12 cellular contexts compared by ENCODE assay signal in the genomic region with DNA sequence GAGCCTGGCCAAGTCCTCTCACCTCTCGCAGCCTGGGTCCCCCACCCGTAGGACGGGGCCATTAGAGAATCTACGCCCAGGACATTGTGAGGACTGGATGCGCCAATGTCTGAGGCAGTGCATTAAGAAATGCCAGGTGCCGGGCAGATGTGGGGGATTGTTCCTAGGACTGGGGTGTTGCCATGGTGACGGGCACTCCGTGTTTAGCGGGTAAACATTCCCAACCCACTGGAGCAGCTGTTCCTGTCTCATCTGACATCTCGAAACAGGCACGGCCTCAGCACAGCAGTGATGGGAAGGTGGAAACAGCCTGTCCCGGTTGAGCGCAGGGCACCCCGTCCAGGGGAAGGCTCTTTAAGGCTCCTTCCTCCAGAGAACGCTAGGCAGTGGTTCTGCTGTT.
DNase-seq lines count a peak whose midpoint lies in the region; ATAC-seq and TF ChIP-seq lines count a peak whose summit lies in the region.
"Had no signal": no experiment of that assay in that cellular context is flagged by ENCODE, and none has a peak within 500 bp of the region (broad histone marks: within the 10 kb centered on the region; RNA-seq: fewer than 3 reads in every experiment).

No MANE protein-coding gene starts in this region.

- H3K27ac Mint-ChIP-seq in H9 (no peak overlapping the region; a peak in 1 of 7 replicates), glutamatergic neuron (ENCODE audit: unreplicated experiment) (no peak overlapping the region), T-helper 17 cell (no peak overlapping the region)
- H3K27ac Mint-ChIP-seq: activated CD4-positive, alpha-beta T cell treated with anti-CD3 and anti-CD28 coated beads for 36 hours; naive thymus-derived CD8-positive, alpha-beta T cell had no signal

- H3K4me3 Mint-ChIP-seq in H9, result no peak overlapping the region
- no peak overlapping the region for H3K4me3 Mint-ChIP-seq in glutamatergic neuron (ENCODE audit: unreplicated experiment)
- H3K4me3 Mint-ChIP-seq in T-helper 17 cell, result no peak overlapping the region
- H3K4me3 Mint-ChIP-seq: activated CD4-positive, alpha-beta T cell treated with anti-CD3 and anti-CD28 coated beads for 36 hours; naive thymus-derived CD8-positive, alpha-beta T cell had no signal

- H3K27ac ChIP-seq in H9 (ENCODE audit: insufficient read length, low read depth, low read length), result no peak overlapping the region

- no peak overlapping the region for H2BK12ac ChIP-seq in H9 (ENCODE audit: insufficient read length, low read depth, low read length)

- H3K9me3 Mint-ChIP-seq in H9 (no peaks in the 10 kb centered on the region), glutamatergic neuron (ENCODE audit: unreplicated experiment) (peaks cover 2% of the 10 kb centered on the region)
- H3K9me3 Mint-ChIP-seq: naive thymus-derived CD8-positive, alpha-beta T cell had no signal

- no peak overlapping the region for H3K4me2 ChIP-seq in H9 (ENCODE audit: insufficient read depth, insufficient read length, low read length)

- no peak overlapping the region for H2BK20ac ChIP-seq in H9 (ENCODE audit: low read depth, low read length, poor library complexity, severe bottlenecking)

- H3K4me1 ChIP-seq in H9 (ENCODE audit: insufficient read depth, low read length), result peaks cover 2% of the 10 kb centered on the region; the same call in 1 of the 2 replicates

- H4K20me1 ChIP-seq in H9 (ENCODE audit: control insufficient read depth, insufficient read depth, insufficient read length), result no peaks in the 10 kb centered on the region

- H3K18ac ChIP-seq in H9 (ENCODE audit: insufficient read length, low read depth, low read length), result peak overlapping the region; percentile 36

- no peak overlapping the region for H2AFZ ChIP-seq in H9 (ENCODE audit: low read length)

- H3K4me1 Mint-ChIP-seq in H9 (peaks cover 20 to 32% of the 10 kb centered on the region in 2 experiments), glutamatergic neuron (ENCODE audit: low read depth, unreplicated experiment) (peaks cover 15% of the 10 kb centered on the region), T-helper 17 cell (peaks cover 8% of the 10 kb centered on the region)

- no peak overlapping the region for H4K8ac ChIP-seq in H9 (replicated peaks; ENCODE audit: insufficient read length, low read depth, low read length)

- no peak overlapping the region for H2BK15ac ChIP-seq in H9 (ENCODE audit: low read depth, low read length)

- no peak overlapping the region; the same call in 1 of the 2 replicates for H3K4ac ChIP-seq in H9 (ENCODE audit: low read depth, low read length)

- no peak overlapping the region for H3K56ac ChIP-seq in H9 (ENCODE audit: insufficient read length, low read depth, low read length)

- WGBS in H9 (ENCODE audit: extremely low coverage, insufficient read length, low lambda C conversion rate), result no CpG with 5 or more reads among the region's 15 CpGs

- no peak overlapping the region for H3K23ac ChIP-seq in H9 (ENCODE audit: insufficient read length, low read depth, low read length)

- no peaks in the 10 kb centered on the region for H3K27me3 ChIP-seq in H9 (ENCODE audit: insufficient read depth, low read length)

- TF ChIP-seq CTCF in AG09319 (IDR thresholded peaks at IDR 0.05; ENCODE audit: low read depth, low read length), result no peak
- no peak for TF ChIP-seq CTCF in H9 (conservative IDR thresholded peaks at IDR 0.05)
- no peak for TF ChIP-seq CTCF in glutamatergic neuron (IDR thresholded peaks at IDR 0.05; ENCODE audit: partially characterized antibody, unreplicated experiment)

- H4K5ac ChIP-seq in H9 (ENCODE audit: insufficient read length, low read depth, low read length), result no peak overlapping the region

- H4K91ac ChIP-seq in H9 (ENCODE audit: insufficient read length, low read depth, low read length), result no peak overlapping the region

- no peaks in the 10 kb centered on the region for H3K9me3 ChIP-seq in H9 (ENCODE audit: control insufficient read depth, low read depth, low read length)
- H3K9me3 ChIP-seq in T-helper 17 cell (ENCODE audit: control insufficient read depth, low read length, poor library complexity, severe bottlenecking), result no peaks in the 10 kb centered on the region

- no peaks in the 10 kb centered on the region for H3K36me3 Mint-ChIP-seq in H9 (ENCODE audit: insufficient read depth in 1 of 3, low read depth in 3 of 3)
- H3K36me3 Mint-ChIP-seq in glutamatergic neuron (ENCODE audit: unreplicated experiment), result no peaks in the 10 kb centered on the region
- peaks cover 5% of the 10 kb centered on the region for H3K36me3 Mint-ChIP-seq in T-helper 17 cell (ENCODE audit: low read depth)
- H3K36me3 Mint-ChIP-seq: naive thymus-derived CD8-positive, alpha-beta T cell had no signal

- no peaks in the 10 kb centered on the region for H3K23me2 ChIP-seq in H9 (ENCODE audit: insufficient read length, low read depth, low read length, poor library complexity, severe bottlenecking)

- ATAC-seq in GM21529 (IDR thresholded peaks at IDR 0.05; ENCODE audit: unreplicated experiment) (no peak), T-helper 17 cell (no peak)
- ATAC-seq: activated CD4-positive, alpha-beta T cell treated with anti-CD3 and anti-CD28 coated beads for 36 hours; naive thymus-derived CD8-positive, alpha-beta T cell had no signal

- no peak overlapping the region for H2AK5ac ChIP-seq in H9 (ENCODE audit: insufficient read length, low read length)

- no peak overlapping the region for H2BK120ac ChIP-seq in H9 (ENCODE audit: low read depth, low read length, poor library complexity, severe bottlenecking)

- DNase-seq in AG09319 (ENCODE audit: extremely low read depth, low read depth) (peak; percentile 32), H9 (no peak), NCI-H345 (lab: John Stamatoyannopoulos, UW) (peak; percentile 84), glutamatergic neuron (peak; percentile 46), Kasumi-1 (lab: John Stamatoyannopoulos, UW) (no peak), T-helper 17 cell (no peak), NCI-H226 (no peak)
- DNase-seq: activated CD4-positive, alpha-beta T cell treated with anti-CD3 and anti-CD28 coated beads for 36 hours; central memory CD4-positive, alpha-beta T cell; naive thymus-derived CD8-positive, alpha-beta T cell; stimulated activated naive CD4-positive, alpha-beta T cell treated with Interleukin-2 at 50 U/mL for 16 hours had no signal

- H3K9ac ChIP-seq in H9 (ENCODE audit: extremely low read depth, insufficient read length, low read length), result no peak overlapping the region

- no peak overlapping the region for H3T11ph ChIP-seq in H9 (ENCODE audit: low read length)

- H3K79me1 ChIP-seq in H9 (ENCODE audit: insufficient read depth, low read depth, low read length, poor library complexity, severe bottlenecking), result no peaks in the 10 kb centered on the region

- no peak overlapping the region for H2BK5ac ChIP-seq in H9 (ENCODE audit: insufficient read length, low read length)

- H3K14ac ChIP-seq in H9 (ENCODE audit: insufficient read depth, low read length), result no peak overlapping the region; the same call in 1 of the 2 replicates

- H3K27me3 Mint-ChIP-seq in H9 (ENCODE audit: low read depth), result peaks cover 2% of the 10 kb centered on the region
- H3K27me3 Mint-ChIP-seq in glutamatergic neuron (ENCODE audit: unreplicated experiment), result peaks cover 6% of the 10 kb centered on the region
- peaks cover 33% of the 10 kb centered on the region for H3K27me3 Mint-ChIP-seq in T-helper 17 cell

- H3K79me2 ChIP-seq in H9 (ENCODE audit: insufficient read depth, low read length), result no peaks in the 10 kb centered on the region

Comparison
In these comparisons a context has a peak if more than half of its experiments do, and no peak if none do; other contexts are left out.
1. DNase-seq: peak in AG09319 (single experiment), NCI-H345 (single experiment) and glutamatergic neuron (single experiment); none in H9 (single experiment), Kasumi-1 (0 of 2), T-helper 17 cell (0 of 3) and NCI-H226 (single experiment).